ENCODE assay signal across 8 cellular contexts in the genomic region with DNA sequence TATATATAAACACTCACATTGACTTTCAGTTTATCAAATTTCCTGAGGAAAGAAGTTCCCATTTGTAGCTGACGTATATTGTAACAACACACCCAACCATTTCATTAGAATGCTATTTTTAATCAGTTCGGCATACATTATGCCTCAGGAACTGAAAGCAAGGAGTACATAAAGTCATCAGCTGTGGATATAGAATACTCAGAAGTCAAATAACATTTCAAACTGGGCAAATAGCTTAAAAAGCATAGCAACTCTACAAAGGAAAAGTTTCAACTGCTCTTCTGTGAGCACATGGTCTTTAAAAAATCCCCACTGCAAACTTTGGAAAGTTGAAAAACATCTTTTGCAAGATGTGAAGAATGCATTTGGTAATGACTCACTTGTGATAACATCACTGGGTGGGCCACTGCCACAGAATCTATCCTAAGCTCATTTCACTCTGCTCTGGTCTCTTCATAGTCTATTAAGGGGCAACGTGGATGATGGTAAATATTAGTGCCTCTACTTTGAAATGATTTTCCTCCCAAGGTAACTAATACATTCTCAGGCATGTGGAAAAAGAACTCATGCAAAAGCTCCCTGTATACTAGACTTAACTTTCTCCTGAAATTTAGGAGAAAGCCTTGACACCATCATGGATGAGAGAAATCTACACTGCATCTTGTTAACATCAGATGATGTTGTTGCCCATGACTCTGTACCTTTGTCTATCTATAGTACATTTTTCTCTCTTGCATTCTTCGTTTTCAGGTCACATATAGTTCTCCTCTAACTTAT. TPM values are rescaled to one million over a fixed set of nuclear protein-coding genes. Genes with fewer than 3 reads are reported as not detected.
A peak's percentile ranks its signal among the peaks of the same experiment; 100 is the strongest.
DNase-seq lines count a peak whose midpoint lies in the region; ATAC-seq and TF ChIP-seq lines count a peak whose summit lies in the region.

No MANE protein-coding gene starts in this region.

- ATAC-seq in HG02610 (IDR thresholded peaks at IDR 0.05; ENCODE audit: unreplicated experiment), result peak; percentile 56
- peak in 1 of 2 donors; percentile 52 for ATAC-seq in lower lobe of right lung

- DNase-seq in AG09319 (ENCODE audit: extremely low read depth, low read depth) (peak; percentile 15), adipocyte (ENCODE audit: low read depth) (peak; percentile 89), lower lobe of right lung (no peak), DMS53 treated with DMSO at 0.1 percent for 48 hours (lab: John Stamatoyannopoulos, UW; ENCODE audit: unreplicated experiment) (no peak), SK-N-DZ (ENCODE audit: low spot score) (no peak), NCI-H82 (lab: John Stamatoyannopoulos, UW) (no peak), NCI-H1105 treated with DMSO at 0.1 percent for 48 hours (lab: John Stamatoyannopoulos, UW) (no peak)

- H3K4me3 ChIP-seq in adipocyte (ENCODE audit: low read length) (peak overlapping the region; percentile 68), lower lobe of right lung (no peak overlapping the region)

- H3K27me3 ChIP-seq in adipocyte (replicated peaks; ENCODE audit: control insufficient read depth, insufficient read depth, low read length) (no peaks in the 10 kb centered on the region), lower lobe of right lung (ENCODE audit: low read depth) (no peaks in the 10 kb centered on the region)

- peak overlapping the region; percentile 84 for H3K9ac ChIP-seq in adipocyte (ENCODE audit: low read length)

- H3K9me3 ChIP-seq in adipocyte (ENCODE audit: control insufficient read depth, low read length) (no peaks in the 10 kb centered on the region), lower lobe of right lung (no peaks in the 10 kb centered on the region)

- H3K36me3 ChIP-seq in adipocyte (ENCODE audit: control insufficient read depth, insufficient read depth, low read length, severe bottlenecking) (peaks cover 13% of the 10 kb centered on the region), lower lobe of right lung (no peaks in the 10 kb centered on the region)

- H3K4me1 ChIP-seq in adipocyte (ENCODE audit: control insufficient read depth, insufficient read depth, low read length) (peaks cover 56% of the 10 kb centered on the region), lower lobe of right lung (peaks cover 45% of the 10 kb centered on the region)

- intact Hi-C loops in lower lobe of right lung (cut with DNase I), result no loop called here

- H3K27ac ChIP-seq in lower lobe of right lung, result peak overlapping the region; percentile 37

- TF ChIP-seq CTCF in AG09319 (IDR thresholded peaks at IDR 0.05; ENCODE audit: low read depth, low read length), result no peak
- TF ChIP-seq CTCF in lower lobe of right lung (IDR thresholded peaks at IDR 0.05), result no peak

RNA-seq across cellular contexts. Expression of a gene that starts 49.2 kb away (rescaled TPM):
- 99.2 TPM for total RNA-seq in lower lobe of right lung
- polyA plus RNA-seq in SK-N-DZ (2014; cell fraction: cytosol; rRNA removed), result 122 and 147 TPM in 2 replicates
- 64.5 and 79.5 TPM in 2 replicates for polyA plus RNA-seq in SK-N-DZ (2014; cell fraction: nucleus; rRNA removed)

Comparison
In these comparisons a context has a peak if more than half of its experiments do, and no peak if none do; other contexts are left out.
1. DNase-seq: peak in AG09319 (single experiment) and adipocyte (single experiment); none in lower lobe of right lung (single experiment), DMS53 treated with DMSO at 0.1 percent for 48 hours (single experiment), SK-N-DZ (single experiment), NCI-H82 (single experiment) and NCI-H1105 treated with DMSO at 0.1 percent for 48 hours (single experiment).